ENCODE assay signal across 1 cellular context in the genomic region with DNA sequence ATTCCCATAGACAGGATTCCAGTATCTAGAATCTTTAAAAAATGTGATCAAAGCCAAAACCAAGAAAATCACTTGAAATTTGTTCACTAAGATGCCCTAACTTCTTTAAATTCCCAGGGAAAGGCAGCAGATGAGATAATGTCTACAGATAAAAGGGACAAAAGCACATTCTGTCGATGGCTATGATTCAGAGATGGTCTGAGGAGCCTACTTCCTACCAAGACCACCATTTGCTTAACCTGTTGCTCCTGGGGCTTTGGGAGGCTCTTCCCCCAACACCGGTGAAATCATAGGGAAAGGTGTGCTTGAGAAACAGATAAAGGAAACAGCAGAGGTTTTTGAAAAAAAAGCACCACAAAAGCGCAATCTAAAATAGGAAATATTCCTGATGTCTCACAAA.
TF ChIP-seq lines count a peak whose summit lies in the region.

No MANE protein-coding gene starts in this region.

TF ChIP-seq in IMR-90, 13 proteins besides CTCF, POLR2A, EP300 and RAD21 (continued from another document):
- TF ChIP-seq ELK1 (IDR thresholded peaks at IDR 0.05; ENCODE audit: borderline replicate concordance, low read depth, low read length) (no peak), RCOR1 (IDR thresholded peaks at IDR 0.05; ENCODE audit: insufficient replicate concordance, low read length) (no peak), FOS (IDR thresholded peaks at IDR 0.05; ENCODE audit: low read depth, low read length) (no peak), BHLHE40 (IDR thresholded peaks at IDR 0.05; ENCODE audit: low read depth, low read length) (no peak), RFX5 (IDR thresholded peaks at IDR 0.05; ENCODE audit: low read depth, low read length) (no peak), MXI1 (IDR thresholded peaks at IDR 0.05; ENCODE audit: borderline replicate concordance, low read depth, low read length) (no peak), MAFK (IDR thresholded peaks at IDR 0.05; ENCODE audit: low read depth, low read length) (no peak), MAZ (IDR thresholded peaks at IDR 0.05; ENCODE audit: borderline replicate concordance, low read depth, low read length) (no peak)
